ENCODE assay signal across 10 cellular contexts in the genomic region with DNA sequence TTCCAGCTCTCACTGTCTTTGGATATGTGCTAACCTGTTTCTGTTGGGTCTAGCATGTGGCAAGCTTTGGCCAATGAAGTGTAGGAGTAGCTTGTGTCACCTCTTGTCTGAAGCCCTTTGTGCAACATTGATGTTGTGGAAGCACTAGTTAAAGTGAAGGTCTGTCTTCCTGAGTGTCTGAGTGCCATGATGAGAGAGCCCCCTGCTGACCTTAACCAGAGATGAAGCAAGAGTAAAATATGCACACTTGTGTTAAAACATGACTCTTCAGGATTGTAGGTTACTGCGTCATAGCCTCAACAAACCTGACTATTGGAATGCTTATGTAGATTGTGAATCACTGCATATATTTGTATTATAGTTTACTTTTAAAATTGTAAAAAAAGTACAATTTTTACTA.
A peak's percentile ranks its signal among the peaks of the same experiment; 100 is the strongest.
DNase-seq lines count a peak whose midpoint lies in the region; ATAC-seq and TF ChIP-seq lines count a peak whose summit lies in the region.
"Had no signal": no experiment of that assay in that cellular context is flagged by ENCODE, and none has a peak within 500 bp of the region (broad histone marks: within the 10 kb centered on the region; RNA-seq: fewer than 3 reads in every experiment).

No MANE protein-coding gene starts in this region.

- H3K9me3 Mint-ChIP-seq in activated T-helper 2 cell treated with anti-CD3 and anti-CD28 coated beads, Interferon-gamma antibody, Interleukin-2, Interleukin-4, amounts not matched to agents 10 μg/mL and 5 μg/mL and 100 μg/mL, durations not matched to agents 14 hours and 24 hours and 36 hours, result no peaks in the 10 kb centered on the region

- no peak overlapping the region for H3K27ac ChIP-seq in 22Rv1
- H3K27ac ChIP-seq in RWPE2 (ENCODE audit: poor library complexity, severe bottlenecking), result no peak overlapping the region
- no peak overlapping the region for H3K27ac ChIP-seq in heart right ventricle
- H3K27ac ChIP-seq: SK-N-MC, upper lobe of left lung had no signal

- no peak overlapping the region for H3K27ac Mint-ChIP-seq in activated T-helper 2 cell treated with anti-CD3 and anti-CD28 coated beads, Interferon-gamma antibody, Interleukin-2, Interleukin-4, amounts not matched to agents 10 μg/mL and 5 μg/mL and 100 μg/mL, durations not matched to agents 14 hours and 24 hours and 36 hours

- H3K27me3 ChIP-seq in RWPE2 (ENCODE audit: insufficient read depth, poor library complexity, severe bottlenecking) (peaks cover 30% of the 10 kb centered on the region), heart right ventricle (no peaks in the 10 kb centered on the region)
- H3K27me3 ChIP-seq: upper lobe of left lung had no signal

- TF ChIP-seq EP300 in Ishikawa (IDR thresholded peaks at IDR 0.05; ENCODE audit: borderline replicate concordance), result no peak

- H3K36me3 ChIP-seq in RWPE2 (ENCODE audit: low read depth), result no peaks in the 10 kb centered on the region
- H3K36me3 ChIP-seq in heart right ventricle, result no peaks in the 10 kb centered on the region
- H3K36me3 ChIP-seq: upper lobe of left lung had no signal

- H3K4me3 Mint-ChIP-seq in activated T-helper 2 cell treated with anti-CD3 and anti-CD28 coated beads, Interferon-gamma antibody, Interleukin-2, Interleukin-4, amounts not matched to agents 10 μg/mL and 5 μg/mL and 100 μg/mL, durations not matched to agents 14 hours and 24 hours and 36 hours (ENCODE audit: low read depth), result no peak overlapping the region

- 62% methylated on average over 1 of the region's 1 CpG for WGBS in heart right ventricle, 2 donors

- H3K4me1 Mint-ChIP-seq in activated T-helper 2 cell treated with anti-CD3 and anti-CD28 coated beads, Interferon-gamma antibody, Interleukin-2, Interleukin-4, amounts not matched to agents 10 μg/mL and 5 μg/mL and 100 μg/mL, durations not matched to agents 14 hours and 24 hours and 36 hours (ENCODE audit: low read depth), result no peaks in the 10 kb centered on the region

- peak; percentile 57 for TF ChIP-seq CTCF in 22Rv1 (IDR thresholded peaks at IDR 0.05)
- TF ChIP-seq CTCF in RWPE2 (IDR thresholded peaks at IDR 0.05; ENCODE audit: poor library complexity, severe bottlenecking), result no peak
- peak in 6 of 9 donors; percentile 31 to 43 (median 38) for TF ChIP-seq CTCF in heart right ventricle (IDR thresholded peaks at IDR 0.05)

- peak; percentile 51; the same call in 1 of the 3 replicates for ATAC-seq in RWPE2 (ENCODE audit: low read depth)
- peak in 2 of 8 donors; percentile 53 to 60 for ATAC-seq in heart right ventricle
- no peak for ATAC-seq in HG02588 (IDR thresholded peaks at IDR 0.05; ENCODE audit: unreplicated experiment)
- ATAC-seq in HG03175 (IDR thresholded peaks at IDR 0.05; ENCODE audit: unreplicated experiment), result no peak

- intact Hi-C loops in heart right ventricle (cut with DNase I), result loop anchor here in 5 of 10 donors (5.0 to 10.0 kb wide), 2 partner anchors 97 to 100 kb away; no protein-coding TSS in a partner anchor
- intact Hi-C loops in activated T-helper 2 cell treated with anti-CD3 and anti-CD28 coated beads, Interferon-gamma antibody, Interleukin-2, Interleukin-4, amounts not matched to agents 10 μg/mL and 5 μg/mL and 100 μg/mL, durations not matched to agents 14 hours and 24 hours and 36 hours (cut with micrococcal nuclease), result no loop called here

- no peaks in the 10 kb centered on the region for H3K4me1 ChIP-seq in RWPE2 (ENCODE audit: insufficient read depth, poor library complexity, severe bottlenecking)
- no peaks in the 10 kb centered on the region for H3K4me1 ChIP-seq in heart right ventricle
- H3K4me1 ChIP-seq: upper lobe of left lung had no signal

- TF ChIP-seq RAD21 in Ishikawa (IDR thresholded peaks at IDR 0.05; ENCODE audit: low read depth), result peak; percentile 36

- no peaks in the 10 kb centered on the region for H3K36me3 Mint-ChIP-seq in activated T-helper 2 cell treated with anti-CD3 and anti-CD28 coated beads, Interferon-gamma antibody, Interleukin-2, Interleukin-4, amounts not matched to agents 10 μg/mL and 5 μg/mL and 100 μg/mL, durations not matched to agents 14 hours and 24 hours and 36 hours (ENCODE audit: low read depth)

- no peak for DNase-seq in RWPE2 (ENCODE audit: low spot score)
- DNase-seq in heart right ventricle, result no peak
- no peak for DNase-seq in activated T-helper 2 cell treated with anti-CD3 and anti-CD28 coated beads, Interferon-gamma antibody, Interleukin-2, Interleukin-4, amounts not matched to agents 10 μg/mL and 5 μg/mL and 100 μg/mL, durations not matched to agents 14 hours and 24 hours and 36 hours (ENCODE audit: low spot score)
- no peak for DNase-seq in activated effector memory CD4-positive, alpha-beta T cell treated with anti-CD3 and anti-CD28 coated beads, Interleukin-2, amount 50 U/mL, for 16 hours

- H3K9me3 ChIP-seq in RWPE2 (ENCODE audit: severe bottlenecking) (no peaks in the 10 kb centered on the region), heart right ventricle (no peaks in the 10 kb centered on the region)
- H3K9me3 ChIP-seq: upper lobe of left lung had no signal

- no peaks in the 10 kb centered on the region for H3K27me3 Mint-ChIP-seq in activated T-helper 2 cell treated with anti-CD3 and anti-CD28 coated beads, Interferon-gamma antibody, Interleukin-2, Interleukin-4, amounts not matched to agents 10 μg/mL and 5 μg/mL and 100 μg/mL, durations not matched to agents 14 hours and 24 hours and 36 hours (ENCODE audit: low read depth)

- H3K4me3 ChIP-seq in RWPE2 (ENCODE audit: severe bottlenecking) (no peak overlapping the region), heart right ventricle (no peak overlapping the region)
- H3K4me3 ChIP-seq: SK-N-MC, upper lobe of left lung had no signal

TF ChIP-seq in Ishikawa, 13 proteins besides CTCF, POLR2A, EP300 and RAD21:
- no peak for TF ChIP-seq CEBPB (IDR thresholded peaks at IDR 0.05)
- no peak for TF ChIP-seq CREB1 (IDR thresholded peaks at IDR 0.05; ENCODE audit: low read depth)
- TF ChIP-seq EGR1 (IDR thresholded peaks at IDR 0.05), result no peak
- TF ChIP-seq NFIC (IDR thresholded peaks at IDR 0.05), result no peak
- TF ChIP-seq YY1 (IDR thresholded peaks at IDR 0.05; ENCODE audit: low read depth), result no peak
- no peak for TF ChIP-seq TAF1 (IDR thresholded peaks at IDR 0.05; ENCODE audit: low read depth)
- TF ChIP-seq, protein P1, sequence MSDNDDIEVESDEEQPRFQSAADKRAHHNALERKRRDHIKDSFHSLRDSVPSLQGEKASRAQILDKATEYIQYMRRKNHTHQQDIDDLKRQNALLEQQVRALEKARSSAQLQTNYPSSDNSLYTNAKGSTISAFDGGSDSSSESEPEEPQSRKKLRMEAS (IDR thresholded peaks at IDR 0.05), result no peak
- no peak for TF ChIP-seq TEAD4 (IDR thresholded peaks at IDR 0.05)
- TF ChIP-seq, protein P2, sequence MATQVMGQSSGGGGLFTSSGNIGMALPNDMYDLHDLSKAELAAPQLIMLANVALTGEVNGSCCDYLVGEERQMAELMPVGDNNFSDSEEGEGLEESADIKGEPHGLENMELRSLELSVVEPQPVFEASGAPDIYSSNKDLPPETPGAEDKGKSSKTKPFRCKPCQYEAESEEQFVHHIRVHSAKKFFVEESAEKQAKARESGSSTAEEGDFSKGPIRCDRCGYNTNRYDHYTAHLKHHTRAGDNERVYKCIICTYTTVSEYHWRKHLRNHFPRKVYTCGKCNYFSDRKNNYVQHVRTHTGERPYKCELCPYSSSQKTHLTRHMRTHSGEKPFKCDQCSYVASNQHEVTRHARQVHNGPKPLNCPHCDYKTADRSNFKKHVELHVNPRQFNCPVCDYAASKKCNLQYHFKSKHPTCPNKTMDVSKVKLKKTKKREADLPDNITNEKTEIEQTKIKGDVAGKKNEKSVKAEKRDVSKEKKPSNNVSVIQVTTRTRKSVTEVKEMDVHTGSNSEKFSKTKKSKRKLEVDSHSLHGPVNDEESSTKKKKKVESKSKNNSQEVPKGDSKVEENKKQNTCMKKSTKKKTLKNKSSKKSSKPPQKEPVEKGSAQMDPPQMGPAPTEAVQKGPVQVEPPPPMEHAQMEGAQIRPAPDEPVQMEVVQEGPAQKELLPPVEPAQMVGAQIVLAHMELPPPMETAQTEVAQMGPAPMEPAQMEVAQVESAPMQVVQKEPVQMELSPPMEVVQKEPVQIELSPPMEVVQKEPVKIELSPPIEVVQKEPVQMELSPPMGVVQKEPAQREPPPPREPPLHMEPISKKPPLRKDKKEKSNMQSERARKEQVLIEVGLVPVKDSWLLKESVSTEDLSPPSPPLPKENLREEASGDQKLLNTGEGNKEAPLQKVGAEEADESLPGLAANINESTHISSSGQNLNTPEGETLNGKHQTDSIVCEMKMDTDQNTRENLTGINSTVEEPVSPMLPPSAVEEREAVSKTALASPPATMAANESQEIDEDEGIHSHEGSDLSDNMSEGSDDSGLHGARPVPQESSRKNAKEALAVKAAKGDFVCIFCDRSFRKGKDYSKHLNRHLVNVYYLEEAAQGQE (IDR thresholded peaks at IDR 0.05; ENCODE audit: low read depth), result no peak
- no peak for TF ChIP-seq FOXM1 (IDR thresholded peaks at IDR 0.05; ENCODE audit: borderline replicate concordance, low read depth)
- TF ChIP-seq ZBTB7A (IDR thresholded peaks at IDR 0.05; ENCODE audit: low read depth), result no peak
